ENCODE assay signal across 8 cellular contexts in genomic region chr12:111437816-111438454, GRCh38. TPM values are rescaled to one million over a fixed set of nuclear protein-coding genes. Genes with fewer than 3 reads are reported as not detected.
DNase-seq lines count a peak whose midpoint lies in the region; ATAC-seq, FAIRE-seq and TF ChIP-seq lines count a peak whose summit lies in the region.

No MANE protein-coding gene starts in this region.

- H3K9me3 ChIP-seq in endodermal cell (ENCODE audit: control insufficient read depth, low read length) = no peaks in the 10 kb centered on the region
- H3K9me3 ChIP-seq in neutrophil = no peaks in the 10 kb centered on the region

- H3K9ac ChIP-seq in endodermal cell (ENCODE audit: extremely low read depth, low read length, poor library complexity, severe bottlenecking) = no peak overlapping the region

- peak; percentile 41 for FAIRE-seq in RCC 7860 (lab: Jason Lieb, UNC)

- H3K9me3 Mint-ChIP-seq in endodermal cell = no peaks in the 10 kb centered on the region

- WGBS in endodermal cell (ENCODE audit: insufficient coverage in 1 of 2, insufficient read length in 1 of 2), 2 experiments = 94 to 95% methylated on average over 6 to 8 of the region's 8 CpGs

- H3K36me3 Mint-ChIP-seq in endodermal cell (ENCODE audit: low read depth) = peaks cover 20% of the 10 kb centered on the region

- H3K36me3 ChIP-seq in endodermal cell (ENCODE audit: control insufficient read depth, insufficient read depth, low read length) (no peaks in the 10 kb centered on the region), neutrophil (no peaks in the 10 kb centered on the region)

- ATAC-seq in HG03571 (IDR thresholded peaks at IDR 0.05; ENCODE audit: unreplicated experiment) (no peak), HG03565 (IDR thresholded peaks at IDR 0.05; ENCODE audit: unreplicated experiment) (no peak)

- H3K4me3 Mint-ChIP-seq in endodermal cell = no peak overlapping the region

- no peaks in the 10 kb centered on the region for H3K27me3 ChIP-seq in endodermal cell (ENCODE audit: control insufficient read depth, insufficient read depth, low read length, poor library complexity, severe bottlenecking)
- H3K27me3 ChIP-seq in neutrophil = no peaks in the 10 kb centered on the region

- H3K27me3 Mint-ChIP-seq in endodermal cell (ENCODE audit: insufficient read depth) = no peaks in the 10 kb centered on the region

- DNase-seq in GF-D8 (lab: John Stamatoyannopoulos, UW) (peak; percentile 92), RCC 7860 (ENCODE audit: low spot score) (peak; percentile 76), endodermal cell (peak; percentile 64), GM19238 (ENCODE audit: insufficient read length, low spot score) (no peak)
- DNase-seq in stimulated activated CD8-positive, alpha-beta memory T cell treated with anti-CD3 and anti-CD28 coated beads, Interleukin-4, amount 100 ng/mL, for 48 hours = no peak

- TF ChIP-seq CTCF in endodermal cell (conservative IDR thresholded peaks at IDR 0.05) (no peak), neutrophil (IDR thresholded peaks at IDR 0.05) (no peak)

- peak overlapping the region; percentile 76 for H3K27ac Mint-ChIP-seq in endodermal cell

- no peak overlapping the region for H3K4me3 ChIP-seq in endodermal cell (ENCODE audit: low read length)
- peak overlapping the region; percentile 5 to 20 for H3K4me3 ChIP-seq in neutrophil (ENCODE audit: low read depth in 1 of 2, low read length in 1 of 2)

- H3K27ac ChIP-seq in endodermal cell (ENCODE audit: low read depth, low read length) (no peak overlapping the region), neutrophil (peak overlapping the region; percentile 67)

- no peaks in the 10 kb centered on the region for H3K4me1 ChIP-seq in endodermal cell (ENCODE audit: control insufficient read depth, insufficient read depth, low read length)
- H3K4me1 ChIP-seq in neutrophil (ENCODE audit: control insufficient read depth in 1 of 2, insufficient read depth in 1 of 2, low read depth in 1 of 2, low read length in 1 of 2) = peaks cover 67 to 82% of the 10 kb centered on the region in 2 experiments

- H3K4me1 Mint-ChIP-seq in endodermal cell = peaks cover 23% of the 10 kb centered on the region

RNA-seq across cellular contexts. Expression of gene SH2B3, which starts 32.2 kb away (rescaled TPM):
- 1 to 10 TPM; 6.8 to 6.9 TPM for total RNA-seq in endodermal cell
- polyA plus RNA-seq in endodermal cell (2013, experiment 1 of 2) = 6.2 TPM
- polyA plus RNA-seq in endodermal cell (2013, experiment 2 of 2) = 5.0 TPM

Comparison
In these comparisons a context has a peak if more than half of its experiments do, and no peak if none do; other contexts are left out.
1. DNase-seq: peak in GF-D8 (single experiment), RCC 7860 (single experiment) and endodermal cell (single experiment); none in GM19238 (single experiment) and stimulated activated CD8-positive, alpha-beta memory T cell treated with anti-CD3 and anti-CD28 coated beads, Interleukin-4, amount 100 ng/mL, for 48 hours (single experiment).